ENCODE assay signal across 27 cellular contexts in genomic region chr22:48675141-48675827, GRCh38.
"Had no signal": no experiment of that assay in that cellular context is flagged by ENCODE, and none has a peak within 500 bp of the region (broad histone marks: within the 10 kb centered on the region; RNA-seq: fewer than 3 reads in every experiment).

No MANE protein-coding gene starts in this region.

- H3K27me3 Mint-ChIP-seq: naive B cell; stimulated activated naive CD8-positive, alpha-beta T cell treated with anti-CD3 and anti-CD28 coated beads, Interleukin-15, amount 100 ng/mL, for 72 hours; type B pancreatic cell had no signal

- H3K9me3 ChIP-seq: pancreas, prostate gland, uterus had no signal

- H3K27me3 ChIP-seq: pancreas, right lobe of liver, tibial nerve, uterus had no signal

- H3K36me3 Mint-ChIP-seq: immature natural killer cell; mesothelial cell of epicardium; natural killer cell; stimulated activated memory B cell treated with anti-CD40 and anti-IgM and Interleukin-4, amounts not matched to agents 10 μg/mL and 1 μg/mL and 100 μg/mL, for 72 hours had no signal

- H3K4me1 Mint-ChIP-seq: immature natural killer cell; mesothelial cell of epicardium; naive B cell; natural killer cell; stimulated activated memory B cell treated with anti-CD40 and anti-IgM and Interleukin-4, amounts not matched to agents 10 μg/mL and 1 μg/mL and 100 μg/mL, for 72 hours; stimulated activated naive CD8-positive, alpha-beta T cell treated with anti-CD3 and anti-CD28 coated beads, Interleukin-15, amount 100 ng/mL, for 72 hours had no signal

- H3K27ac Mint-ChIP-seq: immature natural killer cell; mesothelial cell of epicardium; naive B cell; natural killer cell; nephron progenitor cell; stimulated activated memory B cell treated with anti-CD40 and anti-IgM and Interleukin-4, amounts not matched to agents 10 μg/mL and 1 μg/mL and 100 μg/mL, for 72 hours; stimulated activated naive CD8-positive, alpha-beta T cell treated with anti-CD3 and anti-CD28 coated beads, Interleukin-15, amount 100 ng/mL, for 72 hours had no signal

- H3K9me3 Mint-ChIP-seq: natural killer cell had no signal

- H3K4me3 Mint-ChIP-seq: immature natural killer cell; mesothelial cell of epicardium; naive B cell; natural killer cell; nephron progenitor cell; stimulated activated memory B cell treated with anti-CD40 and anti-IgM and Interleukin-4, amounts not matched to agents 10 μg/mL and 1 μg/mL and 100 μg/mL, for 72 hours; stimulated activated naive CD8-positive, alpha-beta T cell treated with anti-CD3 and anti-CD28 coated beads, Interleukin-15, amount 100 ng/mL, for 72 hours; type B pancreatic cell had no signal

- ATAC-seq: left lobe of liver; pancreas; right lobe of liver; stimulated activated memory B cell treated with anti-CD40 and anti-IgM and Interleukin-4, amounts not matched to agents 10 μg/mL and 1 μg/mL and 100 μg/mL, for 72 hours; stimulated activated naive CD8-positive, alpha-beta T cell treated with anti-CD3 and anti-CD28 coated beads, Interleukin-15, amount 100 ng/mL, for 72 hours had no signal

- H3K4me1 ChIP-seq: pancreas, right lobe of liver, tibial nerve, uterus had no signal

- H3K27ac ChIP-seq: pancreas, prostate gland, right lobe of liver, tibial nerve, uterus had no signal

- DNase-seq: head of caudate nucleus; hypothalamus; immature natural killer cell; mesendoderm; naive B cell; natural killer cell; nephron progenitor cell; nucleus accumbens; retina; stimulated activated CD4-positive, alpha-beta T cell treated with anti-CD3 and anti-CD28 coated beads, Interleukin-1b, Interleukin-23, amount 100 ng/mL, for 48 hours; stimulated activated CD4-positive, alpha-beta T cell treated with anti-CD3 and anti-CD28 coated beads, Interleukin-2, amount 100 ng/mL, for 48 hours; stimulated activated CD4-positive, alpha-beta T cell treated with anti-CD3 and anti-CD28 coated beads, Interleukin-4, amount 100 ng/mL, for 4 hours; stimulated activated CD8-positive, alpha-beta memory T cell treated with anti-CD3 and anti-CD28 coated beads, Interleukin-4, amount 100 ng/mL, for 48 hours; stimulated activated naive CD4-positive, alpha-beta T cell treated with Interleukin-2 at 50 U/mL for 16 hours; stimulated activated naive CD8-positive, alpha-beta T cell treated with anti-CD3 and anti-CD28 coated beads, Interleukin-15, amount 100 ng/mL, for 72 hours; substantia nigra; uterus had no signal

- H3K4me3 ChIP-seq: lung, pancreas, prostate gland, right lobe of liver, smooth muscle cell, tibial nerve, uterus had no signal

- H3K36me3 ChIP-seq: pancreas, prostate gland, right lobe of liver, uterus had no signal

- H3K4me2 ChIP-seq: smooth muscle cell had no signal
